In the genomic region with DNA sequence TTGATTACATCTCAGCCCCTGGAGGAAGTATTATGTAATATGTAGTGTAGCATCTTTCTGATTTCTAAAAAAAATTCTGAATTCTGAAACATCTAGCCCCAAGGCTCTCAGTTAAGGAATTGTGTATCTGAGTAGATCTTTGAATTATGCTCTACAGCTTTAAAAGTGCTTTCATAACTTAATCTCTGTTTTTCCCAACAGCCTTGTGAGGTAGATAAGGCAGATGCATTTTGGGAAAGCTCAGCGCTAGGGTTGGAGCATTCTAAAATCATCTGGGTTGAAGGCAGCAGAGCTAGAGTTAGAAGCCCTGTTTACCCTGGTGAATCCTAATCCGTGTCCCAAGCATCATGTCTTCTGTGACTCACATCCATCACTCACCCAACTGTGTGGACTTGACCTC, we compare ENCODE assay signal across 21 cellular contexts. TPM values are rescaled to one million over a fixed set of nuclear protein-coding genes. Genes with fewer than 3 reads are reported as not detected.
DNase-seq lines count a peak whose midpoint lies in the region; ATAC-seq, FAIRE-seq and TF ChIP-seq lines count a peak whose summit lies in the region.
"Had no signal": no experiment of that assay in that cellular context is flagged by ENCODE, and none has a peak within 500 bp of the region (broad histone marks: within the 10 kb centered on the region; RNA-seq: fewer than 3 reads in every experiment).

No MANE protein-coding gene starts in this region.

- H3K4me3 ChIP-seq in heart left ventricle (no peak overlapping the region), GM12878 (no peak overlapping the region), right lobe of liver (no peak overlapping the region), subcutaneous abdominal adipose tissue (ENCODE audit: low read depth in 1 of 5, low read length in 5 of 5) (no peak overlapping the region)

- SMC1A ChIA-PET in GM12878 (lab: Charles Lee; ENCODE audit: uncharacterized antibody, unreplicated experiment) = interaction anchor here (0.7 to 11.5 kb wide), 13 partner anchors 8 to 383 kb away, joined by 3 to 101 read pairs (median 4); a partner anchor contains a TSS

- H2AFZ ChIP-seq in GM12878 (ENCODE audit: control insufficient read depth, low read depth, low read length) = no peak overlapping the region

- TF ChIP-seq RAD21 in GM12878 (IDR thresholded peaks at IDR 0.05; ENCODE audit: insufficient read depth, low read depth, low read length) = no peak

- 47 to 59% (median 56%) methylated on average over 2 of the region's 2 CpGs for WGBS in heart left ventricle, 4 donors
- 47% methylated on average over 2 of the region's 2 CpGs for WGBS in GM12878 (ENCODE audit: insufficient coverage, insufficient replicate concordance, low lambda C conversion rate, missing lambda C conversion rate)
- WGBS in right lobe of liver (ENCODE audit: insufficient coverage, low coverage, low lambda C conversion rate, missing lambda C conversion rate) = 34% methylated on average over 2 of the region's 2 CpGs

- POLR2A ChIA-PET in GM12878 (lab: Charles Lee) = interaction anchor here (0.9 kb wide), 1 partner anchor 148 kb away, joined by 3 read pairs; no protein-coding TSS in a partner anchor

- peaks cover 13 to 85% (median 58%) of the 10 kb centered on the region in 12 donors for H3K4me1 ChIP-seq in heart left ventricle
- peaks cover 7% of the 10 kb centered on the region for H3K4me1 ChIP-seq in GM12878 (ENCODE audit: control insufficient read depth, insufficient read depth, low read length)
- peaks cover 0 to 73% (median 32%) of the 10 kb centered on the region in 4 donors for H3K4me1 ChIP-seq in right lobe of liver
- H3K4me1 ChIP-seq in subcutaneous abdominal adipose tissue (ENCODE audit: control insufficient read depth in 5 of 5, insufficient read depth in 5 of 5, low read length in 5 of 5) = peaks cover 9 to 72% (median 52%) of the 10 kb centered on the region in 5 donors

- no peaks in the 10 kb centered on the region for H3K36me3 ChIP-seq in heart left ventricle
- H3K36me3 ChIP-seq in GM12878 (ENCODE audit: control insufficient read depth in 2 of 2, insufficient read depth in 2 of 2, low read length in 1 of 2) = no peaks in the 10 kb centered on the region
- H3K36me3 ChIP-seq in right lobe of liver = no peaks in the 10 kb centered on the region
- H3K36me3 ChIP-seq in subcutaneous abdominal adipose tissue (ENCODE audit: control insufficient read depth in 5 of 5, insufficient read depth in 5 of 5, low read length in 5 of 5) = no peaks in the 10 kb centered on the region

- H3K4me2 ChIP-seq in GM12878 (ENCODE audit: control insufficient read depth, insufficient read depth) = no peak overlapping the region

- BruUV-seq in GM12878 (replicated peaks; lab: Mats Ljungman, UMichigan) = no TSS peak

- RAD21 ChIA-PET in GM12878 (lab: Charles Lee; ENCODE audit: unreplicated experiment) = interaction anchor here (0.7 to 2.4 kb wide), 8 partner anchors 8 to 49 kb away, joined by 3 to 15 read pairs (median 4); no protein-coding TSS in a partner anchor

- FAIRE-seq in GM12878 (lab: Jason Lieb, UNC) = no peak

- TF ChIP-seq EP300 in GM12878 (IDR thresholded peaks at IDR 0.05; ENCODE audit: borderline replicate concordance in 1 of 2, control insufficient read depth in 1 of 2, low read depth in 2 of 2, low read length in 2 of 2) = no peak

- TF ChIP-seq CTCF in heart left ventricle (IDR thresholded peaks at IDR 0.05) (no peak), GM12878 (IDR thresholded peaks at IDR 0.05 in 2 of 3, conservative IDR thresholded peaks at IDR 0.05 in 1 of 3; ENCODE audit: control insufficient read depth in 2 of 3, extremely low read depth in 1 of 3, insufficient read depth in 1 of 3, low read depth in 3 of 3, low read length in 3 of 3) (no peak), right lobe of liver (IDR thresholded peaks at IDR 0.05) (no peak), GM10266 (IDR thresholded peaks at IDR 0.05; ENCODE audit: control insufficient read depth, insufficient read depth, low read depth, missing control alignments) (no peak)

- H3K27me3 ChIP-seq in heart left ventricle (no peaks in the 10 kb centered on the region), GM12878 (replicated peaks in 1 of 2; ENCODE audit: control insufficient read depth in 2 of 2, insufficient read depth in 2 of 2, low read length in 1 of 2) (no peaks in the 10 kb centered on the region), right lobe of liver (no peaks in the 10 kb centered on the region), subcutaneous abdominal adipose tissue (ENCODE audit: control insufficient read depth in 5 of 5, insufficient read depth in 4 of 5, low read length in 5 of 5) (no peaks in the 10 kb centered on the region)

- H3K9ac ChIP-seq in GM12878 (ENCODE audit: control insufficient read depth, insufficient read depth, low read length) = no peak overlapping the region
- peak overlapping the region in 1 of 5 donors; percentile 35 for H3K9ac ChIP-seq in subcutaneous abdominal adipose tissue (ENCODE audit: low read length in 5 of 5)

- H4K20me1 ChIP-seq in GM12878 (ENCODE audit: control insufficient read depth, insufficient read depth) = no peaks in the 10 kb centered on the region

- H3K79me2 ChIP-seq in GM12878 (ENCODE audit: control insufficient read depth, insufficient read depth, low read length) = peaks cover 2% of the 10 kb centered on the region

- CTCF ChIA-PET in GM12878 (lab: Yijun Ruan, JAX) = interaction anchor here (1.2 to 2.1 kb wide), 5 partner anchors 7 to 37 kb away, joined by 3 to 9 read pairs (median 4); no protein-coding TSS in a partner anchor

- H3K27ac ChIP-seq in heart left ventricle (peak overlapping the region in 7 of 12 donors; percentile 4 to 72 (median 25)), GM12878 (ENCODE audit: control insufficient read depth, insufficient read depth) (no peak overlapping the region), right lobe of liver (peak overlapping the region; percentile 56 to 88 (median 78)), subcutaneous abdominal adipose tissue (ENCODE audit: low read depth, low read length) (peak overlapping the region; percentile 73), caudate nucleus (ENCODE audit: low read depth, low read length) (no peak overlapping the region)

- H3K9me3 ChIP-seq in heart left ventricle = no peaks in the 10 kb centered on the region
- no peaks in the 10 kb centered on the region; the same call in 2 of the 3 replicates for H3K9me3 ChIP-seq in GM12878 (replicated peaks; ENCODE audit: control insufficient read depth, insufficient read depth, low read length)
- no peaks in the 10 kb centered on the region for H3K9me3 ChIP-seq in right lobe of liver
- no peaks in the 10 kb centered on the region for H3K9me3 ChIP-seq in subcutaneous abdominal adipose tissue (ENCODE audit: control insufficient read depth in 5 of 5, low read length in 5 of 5)

- TF ChIP-seq POLR2A in heart left ventricle (IDR thresholded peaks at IDR 0.05) = no peak
- no peak for TF ChIP-seq POLR2A in GM12878 (IDR thresholded peaks at IDR 0.05; ENCODE audit: low read depth, low read length)
- TF ChIP-seq POLR2A in right lobe of liver (IDR thresholded peaks at IDR 0.05) = no peak

- intact Hi-C loops in heart left ventricle (cut with DNase I) (no loop called here), left cardiac atrium (cut with DNase I) (no loop called here), GM12878 (cut with micrococcal nuclease; ENCODE audit: unreplicated experiment) (no loop called here), right lobe of liver (cut with DNase I) (no loop called here)

- in situ Hi-C loops in GM12878 (cut with MboI) = no loop called here

- ATAC-seq in heart left ventricle (no peak), left cardiac atrium (no peak), GM12878 (no peak), right lobe of liver (peak in 1 of 4 donors; percentile 1)

- no peak for DNase-seq in heart left ventricle
- DNase-seq in left cardiac atrium = no peak
- DNase-seq in GM12878 (ENCODE audit: low read depth, low spot score) = no peak
- no peak for DNase-seq in right lobe of liver
- DNase-seq in caudate nucleus (lab: John Stamatoyannopoulos, UW) = no peak
- no peak for DNase-seq in GM10266 (ENCODE audit: extremely low spot score)
- DNase-seq in islet precursor cell = no peak
- DNase-seq: activated CD4-positive, alpha-beta T cell treated with anti-CD3 and anti-CD28 coated beads for 48 hours; activated gamma-delta T cell; amniotic stem cell; cerebellar nuclear complex; endodermal cell; HCEC 1CT; head of caudate nucleus; NCI-H1694 treated with DMSO at 0.1 percent for 48 hours; NCI-H2227 treated with DMSO at 0.1 percent for 48 hours; nephron progenitor cell; NK-92 treated with Interleukin-12 subunit alpha and Interleukin-12 subunit beta, amount 100 ng/mL, for 24 hours; RPMI8226; substantia nigra had no signal

TF ChIP-seq in GM12878, 131 proteins besides CTCF, POLR2A, EP300 and RAD21:
- TF ChIP-seq SMAD5 (IDR thresholded peaks at IDR 0.05; ENCODE audit: low read depth) (no peak), SIN3A (IDR thresholded peaks at IDR 0.05; ENCODE audit: low read depth, low read length) (0 out of 2 replicates have a peak, but pooled peaks have one; percentile 23), TARDBP (IDR thresholded peaks at IDR 0.05; ENCODE audit: borderline replicate concordance) (no peak), POLR2AphosphoS5 (IDR thresholded peaks at IDR 0.05; ENCODE audit: low read length) (no peak), HDGF (IDR thresholded peaks at IDR 0.05) (no peak), BMI1 (IDR thresholded peaks at IDR 0.05; ENCODE audit: borderline replicate concordance) (no peak), IKZF2 (IDR thresholded peaks at IDR 0.05) (no peak)

RNA-seq across cellular contexts. Expression of a gene that starts 49.8 kb away (rescaled TPM):
- total RNA-seq in heart left ventricle (10 to 100 TPM; 32.4 to 87.4 (median 44.7) TPM), left cardiac atrium (10 to 100 TPM; 40.6 to 55.3 TPM), GM12878 (2014; rRNA removed) (0.17 and 0.22 TPM in 2 replicates), GM12878 (2014; rRNA removed; fragmentation: Illumina TruSeq; extraction: Trizol) (0.23 and 0.27 TPM in 2 replicates), GM12878 (2021) (0.32 and 0.38 TPM in 2 replicates), right lobe of liver (10 to 100 TPM; 34.2 to 67.4 (median 37.8) TPM)
- polyA plus RNA-seq in heart left ventricle (10 to 100 TPM; 14.5 to 36.8 TPM), GM12878 (2011; rRNA removed) (0.32 and 0.38 TPM in 2 replicates), GM12878 (2014; fragmentation: Illumina TruSeq; extraction: Trizol) (0.11 and 0.12 TPM in 2 replicates), GM12878 (2014; fragmentation: Nextera tagmentation; extraction: Ambion mirVana) (under 1 TPM; 0.03 to 0.04 TPM), GM12878 (2014; rRNA removed) (0.06 and 0.20 TPM in 2 replicates), GM12878 (2016; fragmentation: Nextera tagmentation; extraction: Ambion mirVana) (under 1 TPM; 0.12 to 0.13 TPM)
- 7.1 and 7.9 TPM in 2 replicates for total RNA-seq in GM12878 (2013; cell fraction: nucleolus; rRNA removed)
- 0.92 TPM for polyA plus RNA-seq in GM12878 (2011; ENCODE audit: low read depth)
- 0.25 TPM in 2 replicates for polyA plus RNA-seq in GM12878 (2011; cell fraction: cytosol; rRNA removed)
- 0.21 and 0.23 TPM in 2 replicates for polyA plus RNA-seq in GM12878 (2011; cell fraction: nucleus; rRNA removed)
- 1.8 and 2.2 TPM in 2 replicates for polyA plus RNA-seq in GM12878 (2012)
- 0.57 and 1.8 TPM in 2 replicates for polyA minus RNA-seq in GM12878 (2011; rRNA and poly(A)+ RNA removed)
- polyA minus RNA-seq in GM12878 (2011; cell fraction: cytosol; rRNA and poly(A)+ RNA removed) = 0.13 and 0.31 TPM in 2 replicates
- 0.36 and 0.86 TPM in 2 replicates for polyA minus RNA-seq in GM12878 (2011; cell fraction: nucleus; rRNA and poly(A)+ RNA removed)

Comparison
In these comparisons a context has a peak if more than half of its experiments do, and no peak if none do; other contexts are left out.
1. H3K27ac ChIP-seq: peak in heart left ventricle (7 of 12), right lobe of liver (3 of 3) and subcutaneous abdominal adipose tissue (single experiment); none in GM12878 (single experiment) and caudate nucleus (single experiment).